In genomic region chr2:179574061-179574519, GRCh38 we compare ENCODE assay signal across 1 cellular context.
A peak's percentile ranks its signal among the peaks of the same experiment; 100 is the strongest.
TF ChIP-seq lines count a peak whose summit lies in the region.

No MANE protein-coding gene starts in this region.

TF ChIP-seq in HepG2, 621 proteins besides CTCF, POLR2A, EP300 and RAD21 (continued from another document and continues in another):
- TF ChIP-seq MXI1 (IDR thresholded peaks at IDR 0.05; ENCODE audit: borderline replicate concordance, low read depth, low read length) (no peak), HIC2 (CRISPR knock-in tag; IDR thresholded peaks at IDR 0.05; ENCODE audit: low read depth) (no peak), ZNF446 (CRISPR knock-in tag; IDR thresholded peaks at IDR 0.05) (no peak), PRPF4 (IDR thresholded peaks at IDR 0.05; ENCODE audit: low read depth, low read length, poor library complexity, severe bottlenecking) (no peak), ZNF3 (CRISPR knock-in tag; IDR thresholded peaks at IDR 0.05) (no peak), NONO (IDR thresholded peaks at IDR 0.05) (no peak), NONO (CRISPR knock-in tag; conservative IDR thresholded peaks at IDR 0.05) (no peak), ADNP (CRISPR knock-in tag; IDR thresholded peaks at IDR 0.05) (no peak), RFX1 (IDR thresholded peaks at IDR 0.05) (no peak), ZNF790 (CRISPR knock-in tag; IDR thresholded peaks at IDR 0.05; ENCODE audit: borderline replicate concordance) (no peak), HDAC2 (CRISPR knock-in tag; IDR thresholded peaks at IDR 0.05) (peak; percentile 57), ZNF543 (CRISPR knock-in tag; IDR thresholded peaks at IDR 0.05) (no peak), ZNF572 (CRISPR knock-in tag; IDR thresholded peaks at IDR 0.05) (no peak), SAP130 (CRISPR knock-in tag; IDR thresholded peaks at IDR 0.05; ENCODE audit: low read depth) (peak; percentile 48), ZBTB7A (CRISPR knock-in tag; IDR thresholded peaks at IDR 0.05) (no peak), TARDBP (CRISPR knock-in tag; IDR thresholded peaks at IDR 0.05) (peak; percentile 43; the same call in 1 of the 2 replicates), ZNF562 (CRISPR knock-in tag; IDR thresholded peaks at IDR 0.05; ENCODE audit: borderline replicate concordance) (no peak), NBN (conservative IDR thresholded peaks at IDR 0.05) (no peak), PAWR (CRISPR knock-in tag; IDR thresholded peaks at IDR 0.05; ENCODE audit: borderline replicate concordance) (no peak), RELA (CRISPR knock-in tag; IDR thresholded peaks at IDR 0.05) (no peak), AHR (CRISPR knock-in tag; IDR thresholded peaks at IDR 0.05) (no peak), ARHGAP35 (CRISPR knock-in tag; IDR thresholded peaks at IDR 0.05; ENCODE audit: borderline replicate concordance) (no peak), SMAD3 (CRISPR knock-in tag; IDR thresholded peaks at IDR 0.05) (0 out of 2 replicates have a peak, but pooled peaks have one; percentile 36), HOXA3 (CRISPR knock-in tag; IDR thresholded peaks at IDR 0.05) (no peak), WIZ (CRISPR knock-in tag; IDR thresholded peaks at IDR 0.05) (no peak), MIER2 (CRISPR knock-in tag; IDR thresholded peaks at IDR 0.05) (no peak), RARA (CRISPR knock-in tag; IDR thresholded peaks at IDR 0.05) (peak; percentile 39; the same call in 1 of the 2 replicates), TAF1 (CRISPR knock-in tag; IDR thresholded peaks at IDR 0.05) (no peak), HMGA1 (CRISPR knock-in tag; conservative IDR thresholded peaks at IDR 0.05) (no peak), ZNF280D (CRISPR knock-in tag; IDR thresholded peaks at IDR 0.05) (no peak), ZNF770 (CRISPR knock-in tag; IDR thresholded peaks at IDR 0.05) (no peak), ZNF317 (CRISPR knock-in tag; IDR thresholded peaks at IDR 0.05) (no peak)
- TF ChIP-seq, protein P1, sequence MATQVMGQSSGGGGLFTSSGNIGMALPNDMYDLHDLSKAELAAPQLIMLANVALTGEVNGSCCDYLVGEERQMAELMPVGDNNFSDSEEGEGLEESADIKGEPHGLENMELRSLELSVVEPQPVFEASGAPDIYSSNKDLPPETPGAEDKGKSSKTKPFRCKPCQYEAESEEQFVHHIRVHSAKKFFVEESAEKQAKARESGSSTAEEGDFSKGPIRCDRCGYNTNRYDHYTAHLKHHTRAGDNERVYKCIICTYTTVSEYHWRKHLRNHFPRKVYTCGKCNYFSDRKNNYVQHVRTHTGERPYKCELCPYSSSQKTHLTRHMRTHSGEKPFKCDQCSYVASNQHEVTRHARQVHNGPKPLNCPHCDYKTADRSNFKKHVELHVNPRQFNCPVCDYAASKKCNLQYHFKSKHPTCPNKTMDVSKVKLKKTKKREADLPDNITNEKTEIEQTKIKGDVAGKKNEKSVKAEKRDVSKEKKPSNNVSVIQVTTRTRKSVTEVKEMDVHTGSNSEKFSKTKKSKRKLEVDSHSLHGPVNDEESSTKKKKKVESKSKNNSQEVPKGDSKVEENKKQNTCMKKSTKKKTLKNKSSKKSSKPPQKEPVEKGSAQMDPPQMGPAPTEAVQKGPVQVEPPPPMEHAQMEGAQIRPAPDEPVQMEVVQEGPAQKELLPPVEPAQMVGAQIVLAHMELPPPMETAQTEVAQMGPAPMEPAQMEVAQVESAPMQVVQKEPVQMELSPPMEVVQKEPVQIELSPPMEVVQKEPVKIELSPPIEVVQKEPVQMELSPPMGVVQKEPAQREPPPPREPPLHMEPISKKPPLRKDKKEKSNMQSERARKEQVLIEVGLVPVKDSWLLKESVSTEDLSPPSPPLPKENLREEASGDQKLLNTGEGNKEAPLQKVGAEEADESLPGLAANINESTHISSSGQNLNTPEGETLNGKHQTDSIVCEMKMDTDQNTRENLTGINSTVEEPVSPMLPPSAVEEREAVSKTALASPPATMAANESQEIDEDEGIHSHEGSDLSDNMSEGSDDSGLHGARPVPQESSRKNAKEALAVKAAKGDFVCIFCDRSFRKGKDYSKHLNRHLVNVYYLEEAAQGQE (IDR thresholded peaks at IDR 0.05; ENCODE audit: borderline replicate concordance in 1 of 2, low read depth in 1 of 2, low read length in 2 of 2), result no peak
- TF ChIP-seq, protein P2, sequence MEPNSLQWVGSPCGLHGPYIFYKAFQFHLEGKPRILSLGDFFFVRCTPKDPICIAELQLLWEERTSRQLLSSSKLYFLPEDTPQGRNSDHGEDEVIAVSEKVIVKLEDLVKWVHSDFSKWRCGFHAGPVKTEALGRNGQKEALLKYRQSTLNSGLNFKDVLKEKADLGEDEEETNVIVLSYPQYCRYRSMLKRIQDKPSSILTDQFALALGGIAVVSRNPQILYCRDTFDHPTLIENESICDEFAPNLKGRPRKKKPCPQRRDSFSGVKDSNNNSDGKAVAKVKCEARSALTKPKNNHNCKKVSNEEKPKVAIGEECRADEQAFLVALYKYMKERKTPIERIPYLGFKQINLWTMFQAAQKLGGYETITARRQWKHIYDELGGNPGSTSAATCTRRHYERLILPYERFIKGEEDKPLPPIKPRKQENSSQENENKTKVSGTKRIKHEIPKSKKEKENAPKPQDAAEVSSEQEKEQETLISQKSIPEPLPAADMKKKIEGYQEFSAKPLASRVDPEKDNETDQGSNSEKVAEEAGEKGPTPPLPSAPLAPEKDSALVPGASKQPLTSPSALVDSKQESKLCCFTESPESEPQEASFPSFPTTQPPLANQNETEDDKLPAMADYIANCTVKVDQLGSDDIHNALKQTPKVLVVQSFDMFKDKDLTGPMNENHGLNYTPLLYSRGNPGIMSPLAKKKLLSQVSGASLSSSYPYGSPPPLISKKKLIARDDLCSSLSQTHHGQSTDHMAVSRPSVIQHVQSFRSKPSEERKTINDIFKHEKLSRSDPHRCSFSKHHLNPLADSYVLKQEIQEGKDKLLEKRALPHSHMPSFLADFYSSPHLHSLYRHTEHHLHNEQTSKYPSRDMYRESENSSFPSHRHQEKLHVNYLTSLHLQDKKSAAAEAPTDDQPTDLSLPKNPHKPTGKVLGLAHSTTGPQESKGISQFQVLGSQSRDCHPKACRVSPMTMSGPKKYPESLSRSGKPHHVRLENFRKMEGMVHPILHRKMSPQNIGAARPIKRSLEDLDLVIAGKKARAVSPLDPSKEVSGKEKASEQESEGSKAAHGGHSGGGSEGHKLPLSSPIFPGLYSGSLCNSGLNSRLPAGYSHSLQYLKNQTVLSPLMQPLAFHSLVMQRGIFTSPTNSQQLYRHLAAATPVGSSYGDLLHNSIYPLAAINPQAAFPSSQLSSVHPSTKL (CRISPR knock-in tag; IDR thresholded peaks at IDR 0.05), result peak; percentile 95
- TF ChIP-seq, protein P3, sequence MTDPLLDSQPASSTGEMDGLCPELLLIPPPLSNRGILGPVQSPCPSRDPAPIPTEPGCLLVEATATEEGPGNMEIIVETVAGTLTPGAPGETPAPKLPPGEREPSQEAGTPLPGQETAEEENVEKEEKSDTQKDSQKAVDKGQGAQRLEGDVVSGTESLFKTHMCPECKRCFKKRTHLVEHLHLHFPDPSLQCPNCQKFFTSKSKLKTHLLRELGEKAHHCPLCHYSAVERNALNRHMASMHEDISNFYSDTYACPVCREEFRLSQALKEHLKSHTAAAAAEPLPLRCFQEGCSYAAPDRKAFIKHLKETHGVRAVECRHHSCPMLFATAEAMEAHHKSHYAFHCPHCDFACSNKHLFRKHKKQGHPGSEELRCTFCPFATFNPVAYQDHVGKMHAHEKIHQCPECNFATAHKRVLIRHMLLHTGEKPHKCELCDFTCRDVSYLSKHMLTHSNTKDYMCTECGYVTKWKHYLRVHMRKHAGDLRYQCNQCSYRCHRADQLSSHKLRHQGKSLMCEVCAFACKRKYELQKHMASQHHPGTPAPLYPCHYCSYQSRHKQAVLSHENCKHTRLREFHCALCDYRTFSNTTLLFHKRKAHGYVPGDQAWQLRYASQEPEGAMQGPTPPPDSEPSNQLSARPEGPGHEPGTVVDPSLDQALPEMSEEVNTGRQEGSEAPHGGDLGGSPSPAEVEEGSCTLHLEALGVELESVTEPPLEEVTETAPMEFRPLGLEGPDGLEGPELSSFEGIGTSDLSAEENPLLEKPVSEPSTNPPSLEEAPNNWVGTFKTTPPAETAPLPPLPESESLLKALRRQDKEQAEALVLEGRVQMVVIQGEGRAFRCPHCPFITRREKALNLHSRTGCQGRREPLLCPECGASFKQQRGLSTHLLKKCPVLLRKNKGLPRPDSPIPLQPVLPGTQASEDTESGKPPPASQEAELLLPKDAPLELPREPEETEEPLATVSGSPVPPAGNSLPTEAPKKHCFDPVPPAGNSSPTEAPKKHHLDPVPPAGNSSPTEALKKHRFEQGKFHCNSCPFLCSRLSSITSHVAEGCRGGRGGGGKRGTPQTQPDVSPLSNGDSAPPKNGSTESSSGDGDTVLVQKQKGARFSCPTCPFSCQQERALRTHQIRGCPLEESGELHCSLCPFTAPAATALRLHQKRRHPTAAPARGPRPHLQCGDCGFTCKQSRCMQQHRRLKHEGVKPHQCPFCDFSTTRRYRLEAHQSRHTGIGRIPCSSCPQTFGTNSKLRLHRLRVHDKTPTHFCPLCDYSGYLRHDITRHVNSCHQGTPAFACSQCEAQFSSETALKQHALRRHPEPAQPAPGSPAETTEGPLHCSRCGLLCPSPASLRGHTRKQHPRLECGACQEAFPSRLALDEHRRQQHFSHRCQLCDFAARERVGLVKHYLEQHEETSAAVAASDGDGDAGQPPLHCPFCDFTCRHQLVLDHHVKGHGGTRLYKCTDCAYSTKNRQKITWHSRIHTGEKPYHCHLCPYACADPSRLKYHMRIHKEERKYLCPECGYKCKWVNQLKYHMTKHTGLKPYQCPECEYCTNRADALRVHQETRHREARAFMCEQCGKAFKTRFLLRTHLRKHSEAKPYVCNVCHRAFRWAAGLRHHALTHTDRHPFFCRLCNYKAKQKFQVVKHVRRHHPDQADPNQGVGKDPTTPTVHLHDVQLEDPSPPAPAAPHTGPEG (CRISPR knock-in tag; IDR thresholded peaks at IDR 0.05), result no peak
- TF ChIP-seq, protein P4, sequence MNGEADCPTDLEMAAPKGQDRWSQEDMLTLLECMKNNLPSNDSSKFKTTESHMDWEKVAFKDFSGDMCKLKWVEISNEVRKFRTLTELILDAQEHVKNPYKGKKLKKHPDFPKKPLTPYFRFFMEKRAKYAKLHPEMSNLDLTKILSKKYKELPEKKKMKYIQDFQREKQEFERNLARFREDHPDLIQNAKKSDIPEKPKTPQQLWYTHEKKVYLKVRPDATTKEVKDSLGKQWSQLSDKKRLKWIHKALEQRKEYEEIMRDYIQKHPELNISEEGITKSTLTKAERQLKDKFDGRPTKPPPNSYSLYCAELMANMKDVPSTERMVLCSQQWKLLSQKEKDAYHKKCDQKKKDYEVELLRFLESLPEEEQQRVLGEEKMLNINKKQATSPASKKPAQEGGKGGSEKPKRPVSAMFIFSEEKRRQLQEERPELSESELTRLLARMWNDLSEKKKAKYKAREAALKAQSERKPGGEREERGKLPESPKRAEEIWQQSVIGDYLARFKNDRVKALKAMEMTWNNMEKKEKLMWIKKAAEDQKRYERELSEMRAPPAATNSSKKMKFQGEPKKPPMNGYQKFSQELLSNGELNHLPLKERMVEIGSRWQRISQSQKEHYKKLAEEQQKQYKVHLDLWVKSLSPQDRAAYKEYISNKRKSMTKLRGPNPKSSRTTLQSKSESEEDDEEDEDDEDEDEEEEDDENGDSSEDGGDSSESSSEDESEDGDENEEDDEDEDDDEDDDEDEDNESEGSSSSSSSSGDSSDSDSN (CRISPR knock-in tag; IDR thresholded peaks at IDR 0.05), result no peak
